Comparison of ENCODE assay signal across 2 cellular contexts in the genomic region with DNA sequence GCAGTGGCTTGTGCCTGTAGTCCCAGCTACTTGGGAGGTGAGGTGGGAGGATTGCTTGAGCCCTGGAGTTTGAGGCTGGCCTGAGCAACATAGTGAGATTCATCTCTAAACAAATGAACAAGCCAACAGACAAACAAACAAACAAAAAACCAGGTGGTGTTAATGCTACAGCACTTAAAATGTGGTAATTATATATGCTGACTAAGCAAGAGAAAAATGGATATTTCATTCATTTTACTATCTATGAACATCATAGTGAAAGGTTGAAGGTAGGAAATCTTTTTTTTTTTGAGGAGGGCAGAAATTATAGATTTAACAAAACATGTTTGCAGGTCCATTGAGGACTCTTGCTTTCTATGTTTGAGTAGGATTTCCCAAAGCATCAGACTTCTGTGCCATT.
A peak's percentile ranks its signal among the peaks of the same experiment; 100 is the strongest.
TF ChIP-seq lines count a peak whose summit lies in the region.

No MANE protein-coding gene starts in this region.

TF ChIP-seq in HepG2, 621 proteins besides CTCF, POLR2A, EP300 and RAD21:
- TF ChIP-seq MAFF (IDR thresholded peaks at IDR 0.05; ENCODE audit: low read depth, low read length) = peak; percentile 80
- no peak for TF ChIP-seq PRMT3 (CRISPR knock-in tag; IDR thresholded peaks at IDR 0.05; ENCODE audit: borderline replicate concordance, low read depth)
- TF ChIP-seq MAFK (conservative IDR thresholded peaks at IDR 0.05 in 1 of 2, IDR thresholded peaks at IDR 0.05 in 1 of 2; ENCODE audit: low read length in 2 of 2) = peak; percentile 83 to 84

TF ChIP-seq in K562, 482 proteins besides CTCF, POLR2A, EP300 and RAD21:
- TF ChIP-seq MAFG (tag; conservative IDR thresholded peaks at IDR 0.05) = peak; percentile 87
- TF ChIP-seq MAFF (IDR thresholded peaks at IDR 0.05; ENCODE audit: low read length) = peak; percentile 56; the same call in 1 of the 2 replicates
- peak; percentile 94 for TF ChIP-seq ZNF316 (IDR thresholded peaks at IDR 0.05)
- TF ChIP-seq ZNF695 (CRISPR knock-in tag; IDR thresholded peaks at IDR 0.05) = no peak
- TF ChIP-seq CBX2 (IDR thresholded peaks at IDR 0.05; ENCODE audit: insufficient read depth, low read length, poor library complexity, severe bottlenecking) = no peak
- TF ChIP-seq MAFK (IDR thresholded peaks at IDR 0.05; ENCODE audit: low read length) = peak; percentile 67
- TF ChIP-seq C11orf30 (IDR thresholded peaks at IDR 0.05; ENCODE audit: low read depth) = peak; percentile 84
TF ChIP-seq in K562: peak in this region for 5.
